ENCODE assay signal across 1 cellular context in genomic region chr9:71096431-71097108, GRCh38.
TF ChIP-seq lines count a peak whose summit lies in the region.

No MANE protein-coding gene starts in this region.

TF ChIP-seq in HepG2, 621 proteins besides CTCF, POLR2A, EP300 and RAD21 (continued from another document and continues in another):
- TF ChIP-seq DZIP1 (CRISPR knock-in tag; IDR thresholded peaks at IDR 0.05) (no peak), SNAPC2 (CRISPR knock-in tag; IDR thresholded peaks at IDR 0.05) (peak; percentile 71; the same call in 1 of the 2 replicates), HMGXB4 (CRISPR knock-in tag; IDR thresholded peaks at IDR 0.05; ENCODE audit: borderline replicate concordance in 1 of 2, low read depth in 1 of 2) (no peak), ZFY (CRISPR knock-in tag; IDR thresholded peaks at IDR 0.05) (no peak), SCMH1 (CRISPR knock-in tag; IDR thresholded peaks at IDR 0.05; ENCODE audit: borderline replicate concordance) (no peak), EED (CRISPR knock-in tag; IDR thresholded peaks at IDR 0.05) (no peak), USF2 (IDR thresholded peaks at IDR 0.05; ENCODE audit: low read depth, low read length) (no peak), USF2 (CRISPR knock-in tag; IDR thresholded peaks at IDR 0.05; ENCODE audit: borderline replicate concordance) (peak; percentile 7; the same call in 1 of the 2 replicates), ZNF558 (CRISPR knock-in tag; IDR thresholded peaks at IDR 0.05; ENCODE audit: borderline replicate concordance) (no peak), TFDP2 (CRISPR knock-in tag; IDR thresholded peaks at IDR 0.05) (peak; percentile 37; the same call in 1 of the 2 replicates), PITX1 (CRISPR knock-in tag; IDR thresholded peaks at IDR 0.05) (peak; percentile 77), FOXO1 (CRISPR knock-in tag; IDR thresholded peaks at IDR 0.05) (peak; percentile 62; the same call in 1 of the 2 replicates), NFYC (CRISPR knock-in tag; IDR thresholded peaks at IDR 0.05) (peak; percentile 66), NR2F6 (IDR thresholded peaks at IDR 0.05) (peak; percentile 55; the same call in 1 of the 2 replicates), NR2F6 (CRISPR knock-in tag; IDR thresholded peaks at IDR 0.05) (peak; percentile 21; the same call in 1 of the 2 replicates), RERE (CRISPR knock-in tag; IDR thresholded peaks at IDR 0.05; ENCODE audit: low read depth) (peak; percentile 73; the same call in 1 of the 2 replicates), ZNF138 (CRISPR knock-in tag; IDR thresholded peaks at IDR 0.05; ENCODE audit: low read depth) (no peak), GATAD2A (CRISPR knock-in tag; IDR thresholded peaks at IDR 0.05) (peak; percentile 92), FOXK2 (IDR thresholded peaks at IDR 0.05) (peak; percentile 73), ZNF18 (CRISPR knock-in tag; IDR thresholded peaks at IDR 0.05; ENCODE audit: insufficient replicate concordance) (peak; percentile 29), EHMT2 (IDR thresholded peaks at IDR 0.05; ENCODE audit: borderline replicate concordance, low read depth, low read length) (peak; percentile 95; the same call in 1 of the 2 replicates), KDM5B (CRISPR knock-in tag; IDR thresholded peaks at IDR 0.05; ENCODE audit: borderline replicate concordance) (no peak), FOXK1 (CRISPR knock-in tag; IDR thresholded peaks at IDR 0.05; ENCODE audit: borderline replicate concordance, low read depth) (peak; percentile 81; the same call in 1 of the 2 replicates), RNF2 (conservative IDR thresholded peaks at IDR 0.05; ENCODE audit: low read depth) (0 out of 2 replicates have a peak, but pooled peaks have one; percentile 42), ZNF318 (CRISPR knock-in tag; IDR thresholded peaks at IDR 0.05) (no peak), SUZ12 (IDR thresholded peaks at IDR 0.05; ENCODE audit: low read depth, low read length) (no peak), ZNF619 (CRISPR knock-in tag; IDR thresholded peaks at IDR 0.05) (no peak)
